8 cellular contexts compared by ENCODE assay signal in genomic region chr17:46266656-46267544, GRCh38. TPM values are rescaled to one million over a fixed set of nuclear protein-coding genes. Genes with fewer than 3 reads are reported as not detected.
A peak's percentile ranks its signal among the peaks of the same experiment; 100 is the strongest.
DNase-seq lines count a peak whose midpoint lies in the region; ATAC-seq and TF ChIP-seq lines count a peak whose summit lies in the region.

No MANE protein-coding gene starts in this region.

- H3K79me2 ChIP-seq in SK-N-SH (ENCODE audit: insufficient read depth) = no peaks in the 10 kb centered on the region

- in situ Hi-C loops in HAP-1 (cut with MboI; ENCODE audit: low sequenced_read_pairs) = loop anchor here (25.0 kb wide), 1 partner anchor 680 kb away; no protein-coding TSS in a partner anchor

- no peaks in the 10 kb centered on the region for H3K9me2 ChIP-seq in SK-N-SH

- TF ChIP-seq EP300 in SK-N-SH (IDR thresholded peaks at IDR 0.05; ENCODE audit: borderline replicate concordance in 1 of 2, low read depth in 1 of 2, low read length in 1 of 2) (no peak), ovary (IDR thresholded peaks at IDR 0.05) (no peak)

- H4K20me1 ChIP-seq in SK-N-SH (ENCODE audit: insufficient read depth) = no peaks in the 10 kb centered on the region

- H3K27ac ChIP-seq in SK-N-SH (ENCODE audit: low read depth in 2 of 2, low read length in 1 of 2) (peak overlapping the region; percentile 80 to 81), ovary (peak overlapping the region; percentile 60 to 78), thoracic aorta (peak overlapping the region; percentile 82 to 86)

- 3% methylated on average over 57 of the region's 116 CpGs for WGBS in SK-N-SH (ENCODE audit: low lambda C conversion rate)
- 0 to 1% (median 0%) methylated on average over 45 to 116 of the region's 116 CpGs for WGBS in ovary, 3 donors

- peak; percentile 85 for DNase-seq in GM04504 (ENCODE audit: low read depth)
- DNase-seq in HAP-1 (ENCODE audit: low spot score in 2 of 2) = peak; percentile 64 to 85
- DNase-seq in MG63 = peak; percentile 91
- peak; percentile 100 for DNase-seq in SK-N-SH
- peak; percentile 86 to 88 for DNase-seq in activated naive CD4-positive, alpha-beta T cell treated with anti-CD3 and anti-CD28 coated beads, Interleukin-2, amount 50 U/mL, for 72 hours (ENCODE audit: low spot score in 2 of 2)
- DNase-seq in head of caudate nucleus = peak; percentile 32 to 94 (median 86)
- DNase-seq in ovary = peak; percentile 74 to 95 (median 82)
- no peak for DNase-seq in thoracic aorta (ENCODE audit: low spot score)

- H2AFZ ChIP-seq in SK-N-SH (ENCODE audit: low read depth) = peak overlapping the region; percentile 99

- no peak for TF ChIP-seq RAD21 in SK-N-SH (IDR thresholded peaks at IDR 0.05; ENCODE audit: low read length)

- no peaks in the 10 kb centered on the region for H3K9me3 ChIP-seq in HAP-1
- H3K9me3 ChIP-seq in MG63 = no peaks in the 10 kb centered on the region
- H3K9me3 ChIP-seq in SK-N-SH = no peaks in the 10 kb centered on the region
- H3K9me3 ChIP-seq in ovary = no peaks in the 10 kb centered on the region
- H3K9me3 ChIP-seq in thoracic aorta = no peaks in the 10 kb centered on the region

- ATAC-seq in activated naive CD4-positive, alpha-beta T cell treated with anti-CD3 and anti-CD28 coated beads, Interleukin-2, amount 50 U/mL, for 72 hours = peak; percentile 87 to 93
- ATAC-seq in thoracic aorta (ENCODE audit: insufficient number of reproducible peaks, low FRiP score, low read depth) = peak; percentile 67

- H3F3A ChIP-seq in SK-N-SH (replicated peaks; ENCODE audit: insufficient read depth) = peaks cover 37% of the 10 kb centered on the region

- CTCF ChIA-PET in SK-N-SH (lab: Yijun Ruan, JAX) = interaction anchor here (0.6 to 5.0 kb wide), 9 partner anchors 11 to 689 kb away, joined by 3 to 21 read pairs (median 4); partner anchors contain the start of gene KANSL1

- H3K9ac ChIP-seq in SK-N-SH = peak overlapping the region; percentile 75

- TF ChIP-seq CTCF in SK-N-SH (IDR thresholded peaks at IDR 0.05) (no peak; the same call in 1 of the 2 replicates), ovary (IDR thresholded peaks at IDR 0.05) (peak in 1 of 3 donors; percentile 13), thoracic aorta (IDR thresholded peaks at IDR 0.05) (no peak)

- H3K36me3 ChIP-seq in HAP-1 (replicated peaks) (no peaks in the 10 kb centered on the region), MG63 (no peaks in the 10 kb centered on the region), SK-N-SH (replicated peaks in 1 of 2; ENCODE audit: control insufficient read depth in 1 of 2, insufficient read depth in 2 of 2, low read length in 1 of 2) (no peaks in the 10 kb centered on the region), ovary (no peaks in the 10 kb centered on the region), thoracic aorta (no peaks in the 10 kb centered on the region)

- peak overlapping the region; percentile 87 for H3K4me2 ChIP-seq in SK-N-SH

- peaks cover 0 to 6% of the 10 kb centered on the region in 2 donors for H3K36me3 Mint-ChIP-seq in activated naive CD4-positive, alpha-beta T cell treated with anti-CD3 and anti-CD28 coated beads, Interleukin-2, amount 50 U/mL, for 72 hours

- H3K4me3 ChIP-seq in HAP-1 (peak overlapping the region; percentile 59), MG63 (peak overlapping the region; percentile 80), SK-N-SH (ENCODE audit: low read depth in 2 of 2, low read length in 1 of 2) (peak overlapping the region; percentile 59 to 91), ovary (peak overlapping the region; percentile 76), thoracic aorta (peak overlapping the region; percentile 78)

- H3K9me3 Mint-ChIP-seq in activated naive CD4-positive, alpha-beta T cell treated with anti-CD3 and anti-CD28 coated beads, Interleukin-2, amount 50 U/mL, for 72 hours = no peaks in the 10 kb centered on the region

- peak overlapping the region; percentile 77 to 81 for H3K27ac Mint-ChIP-seq in activated naive CD4-positive, alpha-beta T cell treated with anti-CD3 and anti-CD28 coated beads, Interleukin-2, amount 50 U/mL, for 72 hours

- H3K27me3 ChIP-seq in HAP-1 (ENCODE audit: low read depth) (no peaks in the 10 kb centered on the region), MG63 (no peaks in the 10 kb centered on the region), SK-N-SH (ENCODE audit: insufficient read depth) (no peaks in the 10 kb centered on the region), ovary (no peaks in the 10 kb centered on the region), thoracic aorta (replicated peaks; ENCODE audit: insufficient read depth) (no peaks in the 10 kb centered on the region)

- H3K4me1 ChIP-seq in HAP-1 (no peaks in the 10 kb centered on the region), SK-N-SH (ENCODE audit: control insufficient read depth in 1 of 2, insufficient read depth in 2 of 2, low read depth in 1 of 2, low read length in 1 of 2) (peaks cover 5 to 6% of the 10 kb centered on the region in 2 experiments; a peak in 2 of 4 replicates), ovary (ENCODE audit: insufficient read depth) (peaks cover 1% of the 10 kb centered on the region), thoracic aorta (ENCODE audit: control insufficient read depth in 1 of 2, low read depth in 2 of 2) (peaks cover 0 to 13% of the 10 kb centered on the region in 2 donors)

- TF ChIP-seq POLR2A in ovary (IDR thresholded peaks at IDR 0.05) = peak; percentile 10

- intact Hi-C loops in head of caudate nucleus (cut with DNase I) (no loop called here), ovary (cut with DNase I) (no loop called here)

- POLR2A ChIA-PET in SK-N-SH (lab: Yijun Ruan, JAX) = interaction anchor here (0.8 to 2.0 kb wide), 2 partner anchors 74 to 122 kb away, joined by 3 to 8 read pairs; partner anchors contain the start of gene KANSL1

TF ChIP-seq in SK-N-SH, 30 proteins besides CTCF, POLR2A, EP300 and RAD21:
- peak; percentile 93 for TF ChIP-seq NRF1 (IDR thresholded peaks at IDR 0.05; ENCODE audit: low read depth, low read length)
- TF ChIP-seq POLR2AphosphoS5 (IDR thresholded peaks at IDR 0.05; ENCODE audit: low read depth, low read length) = peak; percentile 7; the same call in 1 of the 2 replicates
- TF ChIP-seq FOXM1 (IDR thresholded peaks at IDR 0.05; ENCODE audit: low read depth) = no peak
- peak; percentile 30; the same call in 1 of the 2 replicates for TF ChIP-seq MAX (IDR thresholded peaks at IDR 0.05; ENCODE audit: low read depth)
- TF ChIP-seq CHD2 (IDR thresholded peaks at IDR 0.05; ENCODE audit: low read length, partially characterized antibody) = peak; percentile 26
- peak; percentile 76 for TF ChIP-seq TAF1 (IDR thresholded peaks at IDR 0.05; ENCODE audit: borderline replicate concordance, low read depth, low read length)
- no peak for TF ChIP-seq ELF1 (IDR thresholded peaks at IDR 0.05)
- peak; percentile 52 for TF ChIP-seq MXI1 (IDR thresholded peaks at IDR 0.05; ENCODE audit: low read depth, low read length)
- no peak for TF ChIP-seq REST (IDR thresholded peaks at IDR 0.05; ENCODE audit: low read depth, low read length)
- TF ChIP-seq SIN3A (IDR thresholded peaks at IDR 0.05; ENCODE audit: borderline replicate concordance, low read depth, low read length) = 0 out of 2 replicates have a peak, but pooled peaks have one; percentile 39
- TF ChIP-seq RFX5 (IDR thresholded peaks at IDR 0.05; ENCODE audit: low read length) = no peak
- no peak for TF ChIP-seq JUND (IDR thresholded peaks at IDR 0.05)

RNA-seq across cellular contexts. Expression of gene LRRC37A, which starts 28.0 kb away (rescaled TPM):
- total RNA-seq in MG63 (2014; rRNA removed; shearing (Covaris generic); ENCODE audit: low replicate concordance) = not detected in 2 replicates
- polyA plus RNA-seq in SK-N-SH (2012; rRNA removed) (1.6 and 1.8 TPM in 2 replicates), ovary (1 to 10 TPM in 1 of 2 donors, under 1 TPM in 1; 0.68 to 1.1 TPM)
- 0.94 and 1.4 TPM in 2 replicates for polyA plus RNA-seq in SK-N-SH (2012; cell fraction: cytosol; rRNA removed)
- 3.8 and 5.4 TPM in 2 replicates for polyA plus RNA-seq in SK-N-SH (2012; cell fraction: nucleus; rRNA removed)
- total RNA-seq in activated naive CD4-positive, alpha-beta T cell treated with anti-CD3 and anti-CD28 coated beads, Interleukin-2, amount 50 U/mL, for 72 hours = 1 to 10 TPM; 2.3 to 3.6 TPM
- total RNA-seq in ovary (1 to 10 TPM in 6 of 7 donors, under 1 TPM in 1; 0.60 to 4.8 (median 2.3) TPM), thoracic aorta (1 to 10 TPM; 2.2 to 3.4 TPM)
